ENCODE assay signal across 9 cellular contexts in genomic region chr20:36483919-36484808, GRCh38. TPM values are rescaled to one million over a fixed set of nuclear protein-coding genes. Genes with fewer than 3 reads are reported as not detected.
A peak's percentile ranks its signal among the peaks of the same experiment; 100 is the strongest.
DNase-seq lines count a peak whose midpoint lies in the region; ATAC-seq and TF ChIP-seq lines count a peak whose summit lies in the region.
"Had no signal": no experiment of that assay in that cellular context is flagged by ENCODE, and none has a peak within 500 bp of the region (broad histone marks: within the 10 kb centered on the region; RNA-seq: fewer than 3 reads in every experiment).

No MANE protein-coding gene starts in this region.

- CTCF ChIA-PET in activated naive CD4-positive, alpha-beta T cell treated with anti-CD3 and anti-CD28 coated beads, Interleukin-2, amount 10 ng/mL, durations not matched to agents 7 days and 5 days (lab: Charles Lee): no interaction called here

- no peak for ATAC-seq in lung (ENCODE audit: insufficient read depth, low FRiP score)
- ATAC-seq in HG02840 (IDR thresholded peaks at IDR 0.05; ENCODE audit: low FRiP score, unreplicated experiment): no peak
- ATAC-seq: activated CD8-positive, alpha-beta T cell treated with anti-CD3 and anti-CD28 coated beads, Interleukin-2, amount 10 ng/mL, durations not matched to agents 7 days and 5 days had no signal

- peak overlapping the region; percentile 44; the same call in 1 of the 2 replicates for H3K9ac ChIP-seq in BLaER1

- no peak for TF ChIP-seq CTCF in brain (conservative IDR thresholded peaks at IDR 0.05)
- TF ChIP-seq CTCF in lung (IDR thresholded peaks at IDR 0.05; ENCODE audit: control extremely low read depth, extremely low read depth): no peak

- H3K9me3 Mint-ChIP-seq in IgD-negative memory B cell: no peaks in the 10 kb centered on the region
- H3K9me3 Mint-ChIP-seq in brain: no peaks in the 10 kb centered on the region
- no peaks in the 10 kb centered on the region for H3K9me3 Mint-ChIP-seq in activated naive CD4-positive, alpha-beta T cell treated with anti-CD3 and anti-CD28 coated beads, Interleukin-2, amount 10 ng/mL, durations not matched to agents 7 days and 5 days

- 59 to 73% methylated on average over 8 of the region's 8 CpGs for WGBS in lung, 2 donors

- peak overlapping the region in 2 of 4 donors; percentile 12 to 68 for H3K4me3 Mint-ChIP-seq in IgD-negative memory B cell
- no peak overlapping the region for H3K4me3 Mint-ChIP-seq in brain
- no peak overlapping the region for H3K4me3 Mint-ChIP-seq in activated naive CD4-positive, alpha-beta T cell treated with anti-CD3 and anti-CD28 coated beads, Interleukin-2, amount 10 ng/mL, durations not matched to agents 7 days and 5 days
- H3K4me3 Mint-ChIP-seq: activated CD8-positive, alpha-beta T cell treated with anti-CD3 and anti-CD28 coated beads, Interleukin-2, amount 10 ng/mL, durations not matched to agents 7 days and 5 days had no signal

- DNase-seq in lung (ENCODE audit: low spot score) (no peak), 8988T (no peak), NCI-H526 (lab: John Stamatoyannopoulos, UW) (no peak)
- DNase-seq in activated naive CD4-positive, alpha-beta T cell treated with anti-CD3 and anti-CD28 coated beads, Interleukin-2, amount 10 ng/mL, durations not matched to agents 7 days and 5 days: no peak
- DNase-seq: activated CD8-positive, alpha-beta T cell treated with anti-CD3 and anti-CD28 coated beads, Interleukin-2, amount 10 ng/mL, durations not matched to agents 7 days and 5 days had no signal

- peaks cover 100% of the 10 kb centered on the region for H4K20me1 ChIP-seq in BLaER1

- H3K36me3 ChIP-seq in BLaER1: peaks cover 61% of the 10 kb centered on the region
- H3K36me3 ChIP-seq in lung (ENCODE audit: control insufficient read depth in 2 of 2, insufficient read depth in 2 of 2, low read length in 2 of 2): peaks cover 0 to 9% of the 10 kb centered on the region in 2 donors

- H3K27ac Mint-ChIP-seq in IgD-negative memory B cell (peak overlapping the region; percentile 61 to 80 (median 74)), brain (peak overlapping the region in 4 of 5 experiments; percentile 66 to 96 (median 80))
- no peak overlapping the region for H3K27ac Mint-ChIP-seq in activated naive CD4-positive, alpha-beta T cell treated with anti-CD3 and anti-CD28 coated beads, Interleukin-2, amount 10 ng/mL, durations not matched to agents 7 days and 5 days
- H3K27ac Mint-ChIP-seq: activated CD8-positive, alpha-beta T cell treated with anti-CD3 and anti-CD28 coated beads, Interleukin-2, amount 10 ng/mL, durations not matched to agents 7 days and 5 days had no signal

- H3K4me2 ChIP-seq in BLaER1: 0 out of 2 replicates have a peak overlapping the region, but pooled peaks have one; percentile 1

- H3K27me3 ChIP-seq in BLaER1: no peaks in the 10 kb centered on the region
- H3K27me3 ChIP-seq in lung (ENCODE audit: control insufficient read depth, insufficient read depth): no peaks in the 10 kb centered on the region

- no peak overlapping the region for H3K4me3 ChIP-seq in BLaER1
- no peak overlapping the region for H3K4me3 ChIP-seq in lung

- H3K36me3 Mint-ChIP-seq in IgD-negative memory B cell (no peaks in the 10 kb centered on the region), brain (peaks cover 8% of the 10 kb centered on the region)
- peaks cover 1% of the 10 kb centered on the region for H3K36me3 Mint-ChIP-seq in activated naive CD4-positive, alpha-beta T cell treated with anti-CD3 and anti-CD28 coated beads, Interleukin-2, amount 10 ng/mL, durations not matched to agents 7 days and 5 days

- H3K9me3 ChIP-seq in BLaER1 (no peaks in the 10 kb centered on the region), lung (ENCODE audit: control insufficient read depth in 2 of 2, insufficient read depth in 1 of 2, low read length in 1 of 2) (no peaks in the 10 kb centered on the region)

- H3K27ac ChIP-seq in BLaER1 (peak overlapping the region; percentile 23; the same call in 1 of the 2 replicates), lung (ENCODE audit: low read depth in 1 of 2, low read length in 1 of 2) (peak overlapping the region; percentile 56 to 85)

- H3K4me1 Mint-ChIP-seq in IgD-negative memory B cell (peaks cover 21 to 40% (median 24%) of the 10 kb centered on the region in 3 donors), brain (peaks cover 93% of the 10 kb centered on the region)
- H3K4me1 Mint-ChIP-seq in activated naive CD4-positive, alpha-beta T cell treated with anti-CD3 and anti-CD28 coated beads, Interleukin-2, amount 10 ng/mL, durations not matched to agents 7 days and 5 days: peaks cover 8% of the 10 kb centered on the region

- H3K27me3 Mint-ChIP-seq in IgD-negative memory B cell (no peaks in the 10 kb centered on the region), brain (no peaks in the 10 kb centered on the region)
- H3K27me3 Mint-ChIP-seq in activated naive CD4-positive, alpha-beta T cell treated with anti-CD3 and anti-CD28 coated beads, Interleukin-2, amount 10 ng/mL, durations not matched to agents 7 days and 5 days: no peaks in the 10 kb centered on the region

- H3K4me1 ChIP-seq in BLaER1: peaks cover 20% of the 10 kb centered on the region
- peaks cover 43 to 46% of the 10 kb centered on the region in 2 donors for H3K4me1 ChIP-seq in lung (ENCODE audit: control insufficient read depth in 2 of 2, insufficient read depth in 2 of 2, low read length in 2 of 2)

RNA-seq across cellular contexts. Expression of gene MYL9, which starts 57.2 kb away (rescaled TPM):
- polyA plus RNA-seq in IgD-negative memory B cell (2.9 TPM), brain (ENCODE audit: insufficient read depth, low read depth, low replicate concordance) (52.8 TPM), lung (100 to 1,000 TPM in 1 of 2 donors, 10 to 100 TPM in 1; 68.4 to 243 TPM)
- total RNA-seq in lung: 100 to 1,000 TPM in 1 of 2 donors, 10 to 100 TPM in 1; 40.8 to 239 TPM

Comparison
In these comparisons a context has a peak if more than half of its experiments do, and no peak if none do; other contexts are left out.
1. RNA of gene MYL9, which starts 57.2 kb away (polyA plus RNA-seq): 68.4 to 243 TPM in lung and 52.8 TPM in brain (single experiment); 2.9 TPM in IgD-negative memory B cell (single experiment); every median in the first group is over 10 times any median in the second.